Comparison of ENCODE assay signal across 10 cellular contexts in genomic region chr21:33024278-33025103, GRCh38. TPM values are rescaled to one million over a fixed set of nuclear protein-coding genes. Genes with fewer than 3 reads are reported as not detected.
DNase-seq lines count a peak whose midpoint lies in the region; ATAC-seq lines count a peak whose summit lies in the region.
"Had no signal": no experiment of that assay in that cellular context is flagged by ENCODE, and none has a peak within 500 bp of the region (broad histone marks: within the 10 kb centered on the region; RNA-seq: fewer than 3 reads in every experiment).

No MANE protein-coding gene starts in this region.

- peak overlapping the region; percentile 42 for H3K4me3 Mint-ChIP-seq in activated T-cell treated with anti-CD3 and anti-CD28 coated beads, Interleukin-2, amount 50 U/mL, for 4 hours
- peak overlapping the region; percentile 42 for H3K4me3 Mint-ChIP-seq in stimulated activated effector memory CD8-positive, alpha-beta T cell treated with anti-CD3 and anti-CD28 coated beads, Interleukin-12 subunit alpha, Interleukin-12 subunit beta, amount 100 ng/mL, for 72 hours

- no peaks in the 10 kb centered on the region for H3K9me3 Mint-ChIP-seq in activated T-cell treated with anti-CD3 and anti-CD28 coated beads, Interleukin-2, amount 50 U/mL, for 4 hours
- no peaks in the 10 kb centered on the region for H3K9me3 Mint-ChIP-seq in stimulated activated effector memory CD8-positive, alpha-beta T cell treated with anti-CD3 and anti-CD28 coated beads, Interleukin-12 subunit alpha, Interleukin-12 subunit beta, amount 100 ng/mL, for 72 hours

- H3K27ac Mint-ChIP-seq in stimulated activated effector memory CD8-positive, alpha-beta T cell treated with anti-CD3 and anti-CD28 coated beads, Interleukin-12 subunit alpha, Interleukin-12 subunit beta, amount 100 ng/mL, for 72 hours, result no peak overlapping the region

- no peak for ATAC-seq in activated T-cell treated with anti-CD3 and anti-CD28 coated beads, Interleukin-2, amount 50 U/mL, for 4 hours
- no peak for ATAC-seq in stimulated activated effector memory CD8-positive, alpha-beta T cell treated with anti-CD3 and anti-CD28 coated beads, Interleukin-12 subunit alpha, Interleukin-12 subunit beta, amount 100 ng/mL, for 72 hours
- ATAC-seq in HG02840 (IDR thresholded peaks at IDR 0.05; ENCODE audit: low FRiP score, unreplicated experiment), result no peak

- DNase-seq in activated T-cell treated with anti-CD3 and anti-CD28 coated beads, Interleukin-2, amount 50 U/mL, for 4 hours, result no peak
- DNase-seq in activated T-cell treated with anti-CD3 and anti-CD28 coated beads for 4 hours (no peak), RPMI8226 (peak; percentile 33), globus pallidus (ENCODE audit: low spot score) (peak; percentile 52), DMS153 treated with DMSO at 0.1 percent for 48 hours (lab: John Stamatoyannopoulos, UW; ENCODE audit: unreplicated experiment) (no peak), AG08395 (ENCODE audit: low spot score) (no peak)
- no peak for DNase-seq in stimulated activated effector memory CD8-positive, alpha-beta T cell treated with anti-CD3 and anti-CD28 coated beads, Interleukin-12 subunit alpha, Interleukin-12 subunit beta, amount 100 ng/mL, for 72 hours (ENCODE audit: low spot score in 2 of 2)
- DNase-seq: SIG-M5, transverse colon had no signal

- H3K27me3 Mint-ChIP-seq in activated T-cell treated with anti-CD3 and anti-CD28 coated beads, Interleukin-2, amount 50 U/mL, for 4 hours (ENCODE audit: low read depth), result peaks cover 82% of the 10 kb centered on the region

- peaks cover 54% of the 10 kb centered on the region for H3K4me1 Mint-ChIP-seq in activated T-cell treated with anti-CD3 and anti-CD28 coated beads, Interleukin-2, amount 50 U/mL, for 4 hours (ENCODE audit: low read depth)
- peaks cover 68% of the 10 kb centered on the region for H3K4me1 Mint-ChIP-seq in stimulated activated effector memory CD8-positive, alpha-beta T cell treated with anti-CD3 and anti-CD28 coated beads, Interleukin-12 subunit alpha, Interleukin-12 subunit beta, amount 100 ng/mL, for 72 hours

- no peaks in the 10 kb centered on the region for H3K36me3 Mint-ChIP-seq in activated T-cell treated with anti-CD3 and anti-CD28 coated beads, Interleukin-2, amount 50 U/mL, for 4 hours (ENCODE audit: insufficient read depth)
- H3K36me3 Mint-ChIP-seq in stimulated activated effector memory CD8-positive, alpha-beta T cell treated with anti-CD3 and anti-CD28 coated beads, Interleukin-12 subunit alpha, Interleukin-12 subunit beta, amount 100 ng/mL, for 72 hours, result peaks cover 13% of the 10 kb centered on the region

RNA-seq across cellular contexts. Expression of gene OLIG2, which starts 1.2 kb away (rescaled TPM):
- total RNA-seq in activated T-cell treated with anti-CD3 and anti-CD28 coated beads, Interleukin-2, amount 50 U/mL, for 4 hours, result not detected
- total RNA-seq: transverse colon had no signal

RNA-seq across cellular contexts. Expression of gene OLIG1, which starts 45.5 kb away (rescaled TPM):
- total RNA-seq in activated T-cell treated with anti-CD3 and anti-CD28 coated beads, Interleukin-2, amount 50 U/mL, for 4 hours, result not detected
- total RNA-seq: transverse colon had no signal

Comparison
In these comparisons a context has a peak if more than half of its experiments do, and no peak if none do; other contexts are left out.
1. DNase-seq: peak in RPMI8226 (single experiment) and globus pallidus (single experiment); none in activated T-cell treated with anti-CD3 and anti-CD28 coated beads, Interleukin-2, amount 50 U/mL, for 4 hours (single experiment), activated T-cell treated with anti-CD3 and anti-CD28 coated beads for 4 hours (single experiment), stimulated activated effector memory CD8-positive, alpha-beta T cell treated with anti-CD3 and anti-CD28 coated beads, Interleukin-12 subunit alpha, Interleukin-12 subunit beta, amount 100 ng/mL, for 72 hours (0 of 2), DMS153 treated with DMSO at 0.1 percent for 48 hours (single experiment) and AG08395 (single experiment).